15 cellular contexts compared by ENCODE assay signal in the genomic region with DNA sequence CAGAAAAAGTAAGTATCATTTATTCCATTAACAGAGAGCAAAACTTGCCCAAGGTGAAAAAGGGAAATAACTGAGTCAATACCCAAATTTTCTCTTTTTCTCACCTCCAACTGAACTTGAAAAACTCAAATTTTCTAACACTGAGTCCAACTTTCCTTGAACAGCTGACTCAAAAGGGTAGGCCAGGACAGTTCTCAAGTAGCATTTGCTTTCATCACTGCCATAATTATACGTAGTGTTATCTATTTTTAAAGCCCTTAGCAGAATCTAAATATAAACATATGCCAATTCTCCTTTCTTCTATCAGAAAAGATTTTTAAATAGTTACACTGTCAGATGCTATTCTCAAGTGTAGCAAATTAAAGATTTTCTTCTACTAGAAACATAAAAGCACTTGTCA. TPM values are rescaled to one million over a fixed set of nuclear protein-coding genes. Genes with fewer than 3 reads are reported as not detected.
DNase-seq lines count a peak whose midpoint lies in the region; ATAC-seq and TF ChIP-seq lines count a peak whose summit lies in the region.
"Had no signal": no experiment of that assay in that cellular context is flagged by ENCODE, and none has a peak within 500 bp of the region (broad histone marks: within the 10 kb centered on the region; RNA-seq: fewer than 3 reads in every experiment).

No MANE protein-coding gene starts in this region.

- peaks cover 69% of the 10 kb centered on the region for H3K4me1 Mint-ChIP-seq in activated CD4-positive, alpha-beta T cell treated with anti-CD3 and anti-CD28 coated beads for 36 hours
- H3K4me1 Mint-ChIP-seq in effector memory CD8-positive, alpha-beta T cell (ENCODE audit: low read depth in 2 of 2): peaks cover 51 to 72% of the 10 kb centered on the region in 2 donors
- H3K4me1 Mint-ChIP-seq in neural progenitor cell: peaks cover 23% of the 10 kb centered on the region

- H3K9me3 Mint-ChIP-seq in activated CD4-positive, alpha-beta T cell treated with anti-CD3 and anti-CD28 coated beads for 36 hours (ENCODE audit: low read depth): no peaks in the 10 kb centered on the region
- no peaks in the 10 kb centered on the region for H3K9me3 Mint-ChIP-seq in effector memory CD8-positive, alpha-beta T cell
- peaks cover 13% of the 10 kb centered on the region for H3K9me3 Mint-ChIP-seq in neural progenitor cell

- H3K36me3 ChIP-seq in OCI-LY3 (replicated peaks; ENCODE audit: low read depth, low read length) (peaks cover 44% of the 10 kb centered on the region), neural progenitor cell (peaks cover 14% of the 10 kb centered on the region)

- H3K4me3 Mint-ChIP-seq in activated CD4-positive, alpha-beta T cell treated with anti-CD3 and anti-CD28 coated beads for 36 hours: peak overlapping the region; percentile 38
- H3K4me3 Mint-ChIP-seq in effector memory CD8-positive, alpha-beta T cell: peak overlapping the region; percentile 11 to 82
- no peak overlapping the region for H3K4me3 Mint-ChIP-seq in neural progenitor cell

- CTCF ChIA-PET in activated CD4-positive, alpha-beta T cell treated with anti-CD3 and anti-CD28 coated beads for 36 hours (lab: Charles Lee): interaction anchor here (1.1 kb wide), 1 partner anchor 11 kb away, joined by 3 read pairs; no protein-coding TSS in a partner anchor

- H3K4me1 ChIP-seq in OCI-LY3 (ENCODE audit: low read length) (peaks cover 35% of the 10 kb centered on the region), neural progenitor cell (peaks cover 10% of the 10 kb centered on the region)

- POLR2A ChIA-PET in activated CD4-positive, alpha-beta T cell treated with anti-CD3 and anti-CD28 coated beads for 36 hours (lab: Charles Lee): interaction anchor here (0.6 kb wide), 1 partner anchor 18 kb away, joined by 3 read pairs; no protein-coding TSS in a partner anchor

- no peak for DNase-seq in activated CD4-positive, alpha-beta T cell treated with anti-CD3 and anti-CD28 coated beads for 36 hours
- DNase-seq in activated CD4-positive, alpha-beta T cell treated with anti-CD3 and anti-CD28 coated beads for 48 hours: no peak
- DNase-seq in effector memory CD8-positive, alpha-beta T cell: no peak
- DNase-seq in neural progenitor cell (ENCODE audit: low spot score) (no peak), NCI-H1417 treated with DMSO at 0.1 percent for 48 hours (lab: John Stamatoyannopoulos, UW) (no peak)
- DNase-seq: 8988T; activated CD4-positive, alpha-beta T cell treated with anti-CD3 and anti-CD28 coated beads for 4 hours; DMS53; MV-4-11; NCI-H524; SIG-M5 had no signal

- H3K4me3 ChIP-seq in OCI-LY3 (ENCODE audit: low read length) (no peak overlapping the region), neural progenitor cell (no peak overlapping the region)

- H4K20me1 ChIP-seq in OCI-LY3 (ENCODE audit: insufficient read depth, low read length) (peaks cover 24% of the 10 kb centered on the region), neural progenitor cell (ENCODE audit: low read depth) (peaks cover 32% of the 10 kb centered on the region)

- H3K27ac ChIP-seq in OCI-LY3 (ENCODE audit: low read length): no peak overlapping the region
- H3K27ac ChIP-seq in neural progenitor cell: no peak overlapping the region
- H3K27ac ChIP-seq: epithelial cell of prostate had no signal

- ATAC-seq in activated CD4-positive, alpha-beta T cell treated with anti-CD3 and anti-CD28 coated beads for 36 hours: no peak
- no peak for ATAC-seq in effector memory CD8-positive, alpha-beta T cell (replicated peaks)
- ATAC-seq in HG02852 (IDR thresholded peaks at IDR 0.05; ENCODE audit: unreplicated experiment): no peak
- no peak for ATAC-seq in HG03354 (IDR thresholded peaks at IDR 0.05; ENCODE audit: poor library complexity, severe bottlenecking, unreplicated experiment)

- no peaks in the 10 kb centered on the region for H3K27me3 Mint-ChIP-seq in activated CD4-positive, alpha-beta T cell treated with anti-CD3 and anti-CD28 coated beads for 36 hours
- H3K27me3 Mint-ChIP-seq in effector memory CD8-positive, alpha-beta T cell: no peaks in the 10 kb centered on the region
- no peaks in the 10 kb centered on the region for H3K27me3 Mint-ChIP-seq in neural progenitor cell (ENCODE audit: insufficient read depth, low read depth)

- peak overlapping the region; percentile 62 for H3K27ac Mint-ChIP-seq in activated CD4-positive, alpha-beta T cell treated with anti-CD3 and anti-CD28 coated beads for 36 hours
- peak overlapping the region; percentile 91 to 98 for H3K27ac Mint-ChIP-seq in effector memory CD8-positive, alpha-beta T cell
- H3K27ac Mint-ChIP-seq in neural progenitor cell: no peak overlapping the region

- no peak overlapping the region for H2AFZ ChIP-seq in OCI-LY3 (ENCODE audit: low read depth, low read length)
- no peak overlapping the region for H2AFZ ChIP-seq in neural progenitor cell (replicated peaks)

- no peak for TF ChIP-seq CTCF in OCI-LY3 (IDR thresholded peaks at IDR 0.05; ENCODE audit: low read depth, low read length)
- TF ChIP-seq CTCF in neural progenitor cell (IDR thresholded peaks at IDR 0.05): no peak

- H3K4me2 ChIP-seq in OCI-LY3 (ENCODE audit: low read length) (peak overlapping the region; percentile 6; the same call in 1 of the 2 replicates), neural progenitor cell (peak overlapping the region; percentile 9)

- H3K9me3 ChIP-seq in OCI-LY3 (ENCODE audit: insufficient read depth, low read length) (no peaks in the 10 kb centered on the region), neural progenitor cell (ENCODE audit: low read depth) (no peaks in the 10 kb centered on the region)

- intact Hi-C loops in activated CD4-positive, alpha-beta T cell treated with anti-CD3 and anti-CD28 coated beads for 36 hours (cut with DNase I, micrococcal nuclease): loop anchor here (5.0 to 10.0 kb wide), 8 partner anchors 33 to 1330 kb away; partner anchors contain the start of gene FRY (in 1 of the 2)

- H3K36me3 Mint-ChIP-seq in activated CD4-positive, alpha-beta T cell treated with anti-CD3 and anti-CD28 coated beads for 36 hours (ENCODE audit: low read depth): peaks cover 56% of the 10 kb centered on the region
- H3K36me3 Mint-ChIP-seq in effector memory CD8-positive, alpha-beta T cell (ENCODE audit: insufficient read depth): peaks cover 60% of the 10 kb centered on the region
- peaks cover 56% of the 10 kb centered on the region for H3K36me3 Mint-ChIP-seq in neural progenitor cell

- H3K79me2 ChIP-seq in OCI-LY3 (ENCODE audit: low read length) (peaks cover 79% of the 10 kb centered on the region), neural progenitor cell (ENCODE audit: low read depth) (peaks cover 83% of the 10 kb centered on the region)

- peaks cover 16% of the 10 kb centered on the region for H3F3A ChIP-seq in neural progenitor cell (ENCODE audit: low read depth)

- H3K9ac ChIP-seq in OCI-LY3 (ENCODE audit: low read length) (no peak overlapping the region), neural progenitor cell (no peak overlapping the region)

- H3K27me3 ChIP-seq in OCI-LY3 (ENCODE audit: low read depth, low read length) (no peaks in the 10 kb centered on the region), neural progenitor cell (no peaks in the 10 kb centered on the region)

RNA-seq across cellular contexts. Expression of gene N4BP2L2, which starts 3.5 kb away (rescaled TPM):
- total RNA-seq in activated CD4-positive, alpha-beta T cell treated with anti-CD3 and anti-CD28 coated beads for 36 hours: 100 to 1,000 TPM in 1 of 2 experiments, 10 to 100 TPM in 1; 95.1 to 105 TPM
- 86.2 and 153 TPM in 2 replicates for total RNA-seq in neural progenitor cell (ENCODE audit: low replicate concordance)

RNA-seq across cellular contexts. Expression of gene PDS5B, which starts 51.1 kb away (rescaled TPM):
- total RNA-seq in activated CD4-positive, alpha-beta T cell treated with anti-CD3 and anti-CD28 coated beads for 36 hours: 10 to 100 TPM; 51.3 to 75.7 TPM
- total RNA-seq in neural progenitor cell (ENCODE audit: low replicate concordance): 34.6 and 55.9 TPM in 2 replicates
